Comparison of ENCODE assay signal across 1 cellular context in genomic region chr3:194328080-194328571, GRCh38.
A peak's percentile ranks its signal among the peaks of the same experiment; 100 is the strongest.
TF ChIP-seq lines count a peak whose summit lies in the region.

No MANE protein-coding gene starts in this region.

TF ChIP-seq in K562, 482 proteins besides CTCF, POLR2A, EP300 and RAD21:
- TF ChIP-seq MXD1 (CRISPR knock-in tag; IDR thresholded peaks at IDR 0.05; ENCODE audit: borderline replicate concordance, poor library complexity, severe bottlenecking) = no peak
- TF ChIP-seq FOXP1 (CRISPR knock-in tag; IDR thresholded peaks at IDR 0.05) = no peak
- TF ChIP-seq EZH2 (IDR thresholded peaks at IDR 0.05; ENCODE audit: borderline replicate concordance, low read depth, low read length) = no peak
- peak; percentile 77 to 82 for TF ChIP-seq NRF1 (conservative IDR thresholded peaks at IDR 0.05 in 1 of 2, IDR thresholded peaks at IDR 0.05 in 1 of 2)
- TF ChIP-seq ATF3 (IDR thresholded peaks at IDR 0.05) = peak; percentile 36; the same call in 1 of the 2 replicates
- TF ChIP-seq ATF3 (CRISPR knock-in tag; conservative IDR thresholded peaks at IDR 0.05) = no peak
- TF ChIP-seq MEIS2 (IDR thresholded peaks at IDR 0.05; ENCODE audit: partially characterized antibody) = peak; percentile 10
- peak; percentile 13; the same call in 1 of the 2 replicates for TF ChIP-seq ZEB2 (IDR thresholded peaks at IDR 0.05)
- peak; percentile 47; the same call in 1 of the 2 replicates for TF ChIP-seq NR2C2 (CRISPR knock-in tag; IDR thresholded peaks at IDR 0.05)
- no peak for TF ChIP-seq NR2C2 (tag; IDR thresholded peaks at IDR 0.05)
- 0 out of 2 replicates have a peak, but pooled peaks have one; percentile 17 for TF ChIP-seq CTBP1 (IDR thresholded peaks at IDR 0.05; ENCODE audit: borderline replicate concordance)
- peak; percentile 25; the same call in 1 of the 2 replicates for TF ChIP-seq SP1 (CRISPR knock-in tag; IDR thresholded peaks at IDR 0.05)
- peak; percentile 94 for TF ChIP-seq ZBTB33 (CRISPR knock-in tag; IDR thresholded peaks at IDR 0.05)
- 0 out of 2 replicates have a peak, but pooled peaks have one; percentile 17 for TF ChIP-seq ZBTB2 (IDR thresholded peaks at IDR 0.05)
- TF ChIP-seq FOSL1 (tag; conservative IDR thresholded peaks at IDR 0.05) = peak; percentile 57
